ENCODE assay signal across 8 cellular contexts in genomic region chr10:110672580-110672919, GRCh38. TPM values are rescaled to one million over a fixed set of nuclear protein-coding genes. Genes with fewer than 3 reads are reported as not detected.
DNase-seq lines count a peak whose midpoint lies in the region; ATAC-seq and TF ChIP-seq lines count a peak whose summit lies in the region.

No MANE protein-coding gene starts in this region.

- H3K4me1 ChIP-seq in CD8-positive, alpha-beta T cell (ENCODE audit: insufficient read depth, low read length) = peaks cover 4% of the 10 kb centered on the region
- H3K4me1 ChIP-seq in GM23248 (ENCODE audit: insufficient read depth) (peaks cover 14% of the 10 kb centered on the region), PC-9 (replicated peaks; ENCODE audit: insufficient read depth) (no peaks in the 10 kb centered on the region; the same call in 1 of the 2 replicates), rectal smooth muscle tissue (ENCODE audit: control insufficient read depth, insufficient read depth, low read length) (peaks cover 3% of the 10 kb centered on the region)

- no TSS peak for BruUV-seq in PC-9 (replicated peaks; lab: Mats Ljungman, UMichigan)

- peak overlapping the region; percentile 55 for H3K27ac ChIP-seq in CD8-positive, alpha-beta T cell (ENCODE audit: low read depth, low read length)
- H3K27ac ChIP-seq in GM23248 (no peak overlapping the region), PC-9 (no peak overlapping the region), rectal smooth muscle tissue (ENCODE audit: low read depth, low read length) (peak overlapping the region; percentile 64)

- H3K9me2 ChIP-seq in GM23248 (ENCODE audit: insufficient read depth) (no peaks in the 10 kb centered on the region), PC-9 (ENCODE audit: insufficient read depth) (no peaks in the 10 kb centered on the region)

- 6 to 9% methylated on average over 12 of the region's 12 CpGs for WGBS in GM23248 (ENCODE audit: low coverage in 1 of 2, low lambda C conversion rate in 2 of 2, missing lambda C conversion rate in 2 of 2), 2 experiments

- no peak for ATAC-seq in CD8-positive, alpha-beta T cell
- ATAC-seq in esophagus mucosa = no peak

- peak overlapping the region; percentile 91 for H3K4me3 Mint-ChIP-seq in CD8-positive, alpha-beta T cell

- H3K9ac ChIP-seq in GM23248 = peak overlapping the region; percentile 75
- H3K9ac ChIP-seq in rectal smooth muscle tissue (ENCODE audit: low read length) = peak overlapping the region; percentile 71

- intact Hi-C loops in CD8-positive, alpha-beta T cell (cut with DNase I, micrococcal nuclease) = loop anchor here in 1 of 2 experiments (1.0 to 2.0 kb wide), 4 partner anchors 62 to 221 kb away; no protein-coding TSS in a partner anchor
- intact Hi-C loops in PC-9 (cut with micrococcal nuclease; ENCODE audit: unreplicated experiment) = loop anchor here (2.0 kb wide), 1 partner anchor 62 kb away; no protein-coding TSS in a partner anchor

- in situ Hi-C loops in GM23248 (cut with MboI) = no loop called here

- peak overlapping the region; percentile 91 for H3K27ac Mint-ChIP-seq in CD8-positive, alpha-beta T cell

- DNase-seq in CD8-positive, alpha-beta T cell = no peak
- DNase-seq in GM23248 = no peak
- DNase-seq in PC-9 = no peak
- no peak for DNase-seq in fibroblast of the aortic adventitia (ENCODE audit: low read depth)
- no peak for DNase-seq in NCI-H748 (lab: John Stamatoyannopoulos, UW; ENCODE audit: unreplicated experiment)
- no peak for DNase-seq in stimulated activated CD4-positive, alpha-beta T cell treated with anti-CD3 and anti-CD28 coated beads, Interleukin-1b, Interleukin-23, amount 100 ng/mL, for 48 hours

- CTCF ChIA-PET in CD8-positive, alpha-beta T cell (lab: Charles Lee) = interaction anchor here (0.6 to 3.1 kb wide), 24 partner anchors 8 to 789 kb away, joined by 3 to 18 read pairs (median 4); partner anchors contain the start of genes RBM20 and SMNDC1
- CTCF ChIA-PET in PC-9 (lab: Charles Lee) = interaction anchor here (0.8 to 1.2 kb wide), 2 partner anchors 62 to 102 kb away, joined by 3 read pairs; no protein-coding TSS in a partner anchor

- H3F3A ChIP-seq in GM23248 (ENCODE audit: insufficient read depth) (peaks cover 8% of the 10 kb centered on the region; the same call in 1 of the 2 replicates), PC-9 (ENCODE audit: insufficient read depth, low read depth) (no peaks in the 10 kb centered on the region)

- H3K79me2 ChIP-seq in GM23248 (ENCODE audit: insufficient read depth) (no peaks in the 10 kb centered on the region), PC-9 (ENCODE audit: low read depth) (no peaks in the 10 kb centered on the region)

- H4K20me1 ChIP-seq in GM23248 (ENCODE audit: insufficient read depth) (no peaks in the 10 kb centered on the region), PC-9 (ENCODE audit: insufficient read depth) (no peaks in the 10 kb centered on the region)

- H3K9me3 ChIP-seq in CD8-positive, alpha-beta T cell (ENCODE audit: low read length) = no peaks in the 10 kb centered on the region
- H3K9me3 ChIP-seq in GM23248 (ENCODE audit: low read depth) = no peaks in the 10 kb centered on the region
- no peaks in the 10 kb centered on the region for H3K9me3 ChIP-seq in PC-9 (ENCODE audit: insufficient read depth, low read depth)

- H2AFZ ChIP-seq in GM23248 (peak overlapping the region; percentile 98), PC-9 (peak overlapping the region; percentile 88)

- H3K4me3 ChIP-seq in CD8-positive, alpha-beta T cell (ENCODE audit: low read depth, low read length) = peak overlapping the region; percentile 66
- peak overlapping the region; percentile 88 for H3K4me3 ChIP-seq in GM23248
- H3K4me3 ChIP-seq in PC-9 = peak overlapping the region; percentile 75
- peak overlapping the region; percentile 73 for H3K4me3 ChIP-seq in fibroblast of the aortic adventitia (ENCODE audit: low read depth, low read length)
- peak overlapping the region; percentile 85 for H3K4me3 ChIP-seq in rectal smooth muscle tissue (ENCODE audit: low read length)

- POLR2A ChIA-PET in CD8-positive, alpha-beta T cell (lab: Charles Lee) = interaction anchor here (0.5 to 1.7 kb wide), 7 partner anchors 10 to 247 kb away, joined by 3 to 4 read pairs (median 3); partner anchors contain the start of genes BBIP1, SHOC2 and SMC3
- POLR2A ChIA-PET in PC-9 (lab: Charles Lee; ENCODE audit: unreplicated experiment) = interaction anchor here (0.6 to 0.7 kb wide), 3 partner anchors 28 to 1794 kb away, joined by 3 to 9 read pairs (median 7); no protein-coding TSS in a partner anchor

- H3K4me1 Mint-ChIP-seq in CD8-positive, alpha-beta T cell (ENCODE audit: low read depth) = peaks cover 4% of the 10 kb centered on the region

- no peaks in the 10 kb centered on the region for H3K36me3 Mint-ChIP-seq in CD8-positive, alpha-beta T cell

- H3K9me3 Mint-ChIP-seq in CD8-positive, alpha-beta T cell = no peaks in the 10 kb centered on the region

- H3K36me3 ChIP-seq in CD8-positive, alpha-beta T cell (ENCODE audit: insufficient read depth, low read length) = no peaks in the 10 kb centered on the region
- H3K36me3 ChIP-seq in GM23248 (ENCODE audit: low read depth) (no peaks in the 10 kb centered on the region), PC-9 (ENCODE audit: low read depth) (no peaks in the 10 kb centered on the region), rectal smooth muscle tissue (ENCODE audit: control insufficient read depth, insufficient read depth, low read length) (no peaks in the 10 kb centered on the region)

- H3K4me2 ChIP-seq in GM23248 (ENCODE audit: unreplicated experiment) (peak overlapping the region; percentile 87), PC-9 (peak overlapping the region; percentile 93)

- no peak for TF ChIP-seq CTCF in CD8-positive, alpha-beta T cell (IDR thresholded peaks at IDR 0.05)
- TF ChIP-seq CTCF in PC-9 (conservative IDR thresholded peaks at IDR 0.05) (no peak), fibroblast of the aortic adventitia (IDR thresholded peaks at IDR 0.05; ENCODE audit: insufficient read depth, low read length) (no peak)

- no peaks in the 10 kb centered on the region for H3K27me3 Mint-ChIP-seq in CD8-positive, alpha-beta T cell (ENCODE audit: low read depth)

- H3K27me3 ChIP-seq in CD8-positive, alpha-beta T cell (ENCODE audit: insufficient read depth, low read length) = no peaks in the 10 kb centered on the region
- H3K27me3 ChIP-seq in GM23248 (replicated peaks; ENCODE audit: insufficient read depth) = 0 out of 2 replicates have a peak, but pooled peaks cover 9% of the 10 kb centered on the region
- H3K27me3 ChIP-seq in PC-9 (ENCODE audit: insufficient read depth, low read depth) = no peaks in the 10 kb centered on the region
- H3K27me3 ChIP-seq in rectal smooth muscle tissue (ENCODE audit: control insufficient read depth, insufficient read depth, low read length) = no peaks in the 10 kb centered on the region

RNA-seq across cellular contexts. Expression of gene RBM20, which starts 28.4 kb away (rescaled TPM):
- total RNA-seq in CD8-positive, alpha-beta T cell = 1 to 10 TPM; 1.3 to 1.7 TPM
- 0.13 TPM in 1 of 2 replicates, not detected in the other for total RNA-seq in GM23248 (2014; rRNA removed; shearing (Covaris generic))
- not detected in 2 replicates for polyA plus RNA-seq in GM23248 (2016; fragmentation: Nextera tagmentation; extraction: Ambion mirVana)
- total RNA-seq in PC-9 (2021) = 0.11 and 0.23 TPM in 2 replicates
- total RNA-seq in fibroblast of the aortic adventitia (ENCODE audit: low replicate concordance) = 0.08 and 0.09 TPM in 2 replicates
- total RNA-seq in esophagus mucosa = 3.1 TPM

Comparison
In these comparisons a context has a peak if more than half of its experiments do, and no peak if none do; other contexts are left out.
1. H3K27ac ChIP-seq: peak in CD8-positive, alpha-beta T cell (single experiment) and rectal smooth muscle tissue (single experiment); none in GM23248 (single experiment) and PC-9 (single experiment).
2. Peak in every context shown above with its lines, with median percentiles within 50 percentile points of each other: H3K4me3 ChIP-seq.